ENCODE assay signal across 18 cellular contexts in genomic region chr11:71505781-71506180, GRCh38. TPM values are rescaled to one million over a fixed set of nuclear protein-coding genes. Genes with fewer than 3 reads are reported as not detected.
"Had no signal": no experiment of that assay in that cellular context is flagged by ENCODE, and none has a peak within 500 bp of the region (broad histone marks: within the 10 kb centered on the region; RNA-seq: fewer than 3 reads in every experiment).

No MANE protein-coding gene starts in this region.

- H3K4me3 Mint-ChIP-seq: activated B cell treated with CpG ODN at 0.5 μM for 24 hours; activated CD8-positive, alpha-beta T cell treated with anti-CD3 and anti-CD28 coated beads for 36 hours; activated T-cell treated with anti-CD3 and anti-CD28 coated beads, Interleukin-2, amount 50 U/mL, for 72 hours; immature natural killer cell; natural killer cell treated with Interleukin-12 subunit alpha and Interleukin-12 subunit beta and Interleukin-15 and Interleukin-18, amount 100 ng/mL, for 72 hours had no signal

- ATAC-seq: activated CD8-positive, alpha-beta T cell treated with anti-CD3 and anti-CD28 coated beads for 36 hours; activated T-cell treated with anti-CD3 and anti-CD28 coated beads, Interleukin-2, amount 50 U/mL, for 72 hours; esophagus mucosa; gastrocnemius medialis; natural killer cell treated with Interleukin-12 subunit alpha and Interleukin-12 subunit beta and Interleukin-15 and Interleukin-18, amount 100 ng/mL, for 72 hours; stimulated activated naive CD8-positive, alpha-beta T cell treated with anti-CD3 and anti-CD28 coated beads, Interleukin-15, Interleukin-2, amounts not matched to agents 100 U/mL and 50 U/mL, for 24 hours had no signal

- H3K27ac Mint-ChIP-seq: activated B cell treated with CpG ODN at 0.5 μM for 24 hours; activated CD8-positive, alpha-beta T cell treated with anti-CD3 and anti-CD28 coated beads for 36 hours; activated T-cell treated with anti-CD3 and anti-CD28 coated beads, Interleukin-2, amount 50 U/mL, for 72 hours; immature natural killer cell; natural killer cell treated with Interleukin-12 subunit alpha and Interleukin-12 subunit beta and Interleukin-15 and Interleukin-18, amount 100 ng/mL, for 72 hours; progenitor cell of endocrine pancreas had no signal

- DNase-seq: activated B cell treated with CpG ODN at 0.5 μM for 24 hours; activated CD4-positive, alpha-beta T cell treated with anti-CD3 and anti-CD28 coated beads for 48 hours; activated CD8-positive, alpha-beta T cell treated with anti-CD3 and anti-CD28 coated beads for 36 hours; activated effector memory CD4-positive, alpha-beta T cell treated with anti-CD3 and anti-CD28 coated beads, Interleukin-2, amount 50 U/mL, for 16 hours; activated naive CD4-positive, alpha-beta T cell treated with anti-CD3 and anti-CD28 coated beads, Interleukin-2, amount 50 U/mL, for 16 hours; activated T-cell treated with anti-CD3 and anti-CD28 coated beads, Interleukin-2, amount 50 U/mL, for 72 hours; cortex of kidney; effector CD4-positive, alpha-beta T cell; gastrocnemius medialis; immature natural killer cell; occipital lobe; stimulated activated CD4-positive, alpha-beta T cell treated with anti-CD3 and anti-CD28 coated beads, Interleukin-2, amount 100 ng/mL, for 24 hours; stimulated activated naive CD8-positive, alpha-beta T cell treated with anti-CD3 and anti-CD28 coated beads, Interleukin-15, Interleukin-2, amounts not matched to agents 100 U/mL and 50 U/mL, for 24 hours had no signal

- H3K27me3 Mint-ChIP-seq: activated B cell treated with CpG ODN at 0.5 μM for 24 hours; activated CD8-positive, alpha-beta T cell treated with anti-CD3 and anti-CD28 coated beads for 36 hours; natural killer cell treated with Interleukin-12 subunit alpha and Interleukin-12 subunit beta and Interleukin-15 and Interleukin-18, amount 100 ng/mL, for 72 hours; progenitor cell of endocrine pancreas had no signal

- H3K4me1 Mint-ChIP-seq: immature natural killer cell had no signal

RNA-seq across cellular contexts. Expression of gene KRTAP5-7, which starts 21.3 kb away (rescaled TPM):
- total RNA-seq: activated CD8-positive, alpha-beta T cell treated with anti-CD3 and anti-CD28 coated beads for 36 hours; activated T-cell treated with anti-CD3 and anti-CD28 coated beads, Interleukin-2, amount 50 U/mL, for 72 hours; gastrocnemius medialis; occipital lobe; vagina had no signal

RNA-seq across cellular contexts. Expression of gene KRTAP5-8, which starts 32.0 kb away (rescaled TPM):
- total RNA-seq: activated CD8-positive, alpha-beta T cell treated with anti-CD3 and anti-CD28 coated beads for 36 hours; activated T-cell treated with anti-CD3 and anti-CD28 coated beads, Interleukin-2, amount 50 U/mL, for 72 hours; natural killer cell treated with Interleukin-12 subunit alpha and Interleukin-12 subunit beta and Interleukin-15 and Interleukin-18, amount 100 ng/mL, for 72 hours; T-helper 2 cell treated with Interferon-gamma antibody and Interleukin-4, amounts not matched to agents 100 ng/mL and 5 ng/mL, for 36 hours; vagina had no signal

RNA-seq across cellular contexts. Expression of gene KRTAP5-9, which starts 42.4 kb away (rescaled TPM):
- total RNA-seq: activated CD8-positive, alpha-beta T cell treated with anti-CD3 and anti-CD28 coated beads for 36 hours; gastrocnemius medialis; natural killer cell treated with Interleukin-12 subunit alpha and Interleukin-12 subunit beta and Interleukin-15 and Interleukin-18, amount 100 ng/mL, for 72 hours; occipital lobe; vagina had no signal
